In genomic region chr17:79537061-79537460, GRCh38 we compare ENCODE assay signal across 20 cellular contexts.
"Had no signal": no experiment of that assay in that cellular context is flagged by ENCODE, and none has a peak within 500 bp of the region (broad histone marks: within the 10 kb centered on the region; RNA-seq: fewer than 3 reads in every experiment).

No MANE protein-coding gene starts in this region.

- ATAC-seq: activated CD4-positive, CD25-positive, alpha-beta regulatory T cell treated with anti-CD3 and anti-CD28 coated beads, Interleukin-2, amount 50 U/mL, for 24 hours; activated CD8-positive, alpha-beta T cell treated with anti-CD3 and anti-CD28 coated beads for 36 hours; activated T-cell treated with anti-CD3 and anti-CD28 coated beads, Interleukin-2, amount 50 U/mL, for 72 hours had no signal

- DNase-seq: activated CD4-positive, alpha-beta T cell treated with anti-CD3 and anti-CD28 coated beads for 4 hours; activated CD8-positive, alpha-beta memory T cell treated with anti-CD3 and anti-CD28 coated beads, Interleukin-2, amount 50 U/mL, for 4 hours; activated CD8-positive, alpha-beta T cell treated with anti-CD3 and anti-CD28 coated beads for 36 hours; activated gamma-delta T cell treated with Interleukin-2 at 50 U/mL for 16 hours; activated naive CD4-positive, alpha-beta T cell treated with anti-CD3 and anti-CD28 coated beads, Interleukin-2, amount 10 ng/mL, durations not matched to agents 7 days and 5 days; activated naive CD8-positive, alpha-beta T cell treated with anti-CD3 and anti-CD28 coated beads for 36 hours; activated T-cell treated with anti-CD3 and anti-CD28 coated beads, Interleukin-2, amount 50 U/mL, for 72 hours; Karpas-422; MM.1S; NCI-H1105; NCI-H1436; NCI-H1694 treated with DMSO at 0.1 percent for 48 hours; NCI-H2029 treated with DMSO at 0.1 percent for 48 hours; NCI-H345; NCI-H510A; NCI-H526 treated with DMSO at 0.1 percent for 48 hours; NCI-H82; Peyer's patch; SHP77 had no signal
